2 cellular contexts compared by ENCODE assay signal in genomic region chr19:13436352-13436751, GRCh38.
TF ChIP-seq lines count a peak whose summit lies in the region.

No MANE protein-coding gene starts in this region.

TF ChIP-seq in HepG2, 621 proteins besides CTCF, POLR2A, EP300 and RAD21:
- TF ChIP-seq ZNF24 (IDR thresholded peaks at IDR 0.05) (peak; percentile 73; the same call in 1 of the 2 replicates), ETV6 (CRISPR knock-in tag; conservative IDR thresholded peaks at IDR 0.05) (no peak)

TF ChIP-seq in GM12878, 131 proteins besides CTCF, POLR2A, EP300 and RAD21:
- no peak for TF ChIP-seq ZZZ3 (IDR thresholded peaks at IDR 0.05; ENCODE audit: control insufficient read depth, insufficient read length, low read depth)
- TF ChIP-seq PKNOX1 (IDR thresholded peaks at IDR 0.05), result no peak
- TF ChIP-seq RAD51 (IDR thresholded peaks at IDR 0.05), result no peak
- TF ChIP-seq ZNF24 (IDR thresholded peaks at IDR 0.05), result peak; percentile 93
